ENCODE assay signal across 14 cellular contexts in the genomic region with DNA sequence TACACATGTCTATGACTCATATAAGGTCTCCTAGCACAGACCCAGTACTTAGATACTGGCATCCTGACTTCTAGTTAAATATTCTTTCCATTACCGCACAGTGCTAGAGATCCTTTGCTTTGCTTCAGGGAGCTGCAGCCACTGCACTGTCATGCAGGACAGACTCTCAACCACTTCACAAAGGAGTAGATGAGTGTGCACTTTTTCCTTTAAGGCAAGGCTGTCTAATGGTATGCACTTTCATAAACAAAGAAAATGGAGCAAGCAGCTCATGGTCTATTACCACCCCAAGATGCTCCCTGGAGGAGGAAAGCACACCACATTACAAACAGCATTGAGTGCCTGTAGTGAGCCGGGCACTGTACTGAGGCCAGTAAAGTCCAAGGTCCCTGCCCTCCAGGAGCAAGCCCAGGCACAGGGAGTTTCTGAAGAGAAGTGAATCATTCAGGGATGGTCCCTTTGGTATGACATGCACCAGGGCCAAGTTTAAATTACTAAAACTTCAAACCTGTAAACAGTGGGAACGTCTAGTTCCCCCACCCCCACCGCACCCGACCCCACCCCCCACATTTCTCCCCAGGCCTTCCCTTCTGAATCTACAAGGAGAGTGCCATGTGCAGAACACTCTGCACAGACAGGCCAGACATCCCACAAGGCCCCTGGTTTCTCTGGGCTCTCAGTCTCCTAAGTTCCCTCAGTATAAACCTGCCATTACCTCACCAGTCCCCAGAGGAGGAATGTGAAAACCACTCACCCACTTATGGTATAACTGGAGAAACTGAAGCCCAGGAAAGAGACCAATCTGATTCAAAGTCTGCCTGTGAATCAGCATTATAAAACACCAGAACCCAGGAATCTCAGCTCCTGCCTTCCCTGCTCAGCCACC.
DNase-seq lines count a peak whose midpoint lies in the region; ATAC-seq and TF ChIP-seq lines count a peak whose summit lies in the region.
"Had no signal": no experiment of that assay in that cellular context is flagged by ENCODE, and none has a peak within 500 bp of the region (broad histone marks: within the 10 kb centered on the region; RNA-seq: fewer than 3 reads in every experiment).

No MANE protein-coding gene starts in this region.

- WGBS in adrenal gland, 4 donors: 59 to 68% (median 64%) methylated on average over 2 to 5 of the region's 5 CpGs
- 55% methylated on average over 5 of the region's 5 CpGs for WGBS in suprapubic skin

- H3K4me1 ChIP-seq in adrenal gland (replicated peaks in 1 of 2): no peaks in the 10 kb centered on the region
- H3K4me1 ChIP-seq in suprapubic skin: peaks cover 33% of the 10 kb centered on the region
- H3K4me1 ChIP-seq: parathyroid adenoma had no signal

- no peaks in the 10 kb centered on the region for H3K27me3 ChIP-seq in adrenal gland
- no peaks in the 10 kb centered on the region for H3K27me3 ChIP-seq in suprapubic skin

- H3K36me3 ChIP-seq in adrenal gland (replicated peaks in 1 of 2): no peaks in the 10 kb centered on the region
- no peaks in the 10 kb centered on the region for H3K36me3 ChIP-seq in suprapubic skin

- intact Hi-C loops in adrenal gland (cut with DNase I): no loop called here

- TF ChIP-seq EP300 in suprapubic skin (IDR thresholded peaks at IDR 0.05): no peak

- no peak overlapping the region for H3K4me3 Mint-ChIP-seq in activated T-cell treated with anti-CD3 and anti-CD28 coated beads, Interleukin-2, amount 50 U/mL, for 72 hours
- H3K4me3 Mint-ChIP-seq: IgD-negative memory B cell, immature natural killer cell had no signal

- ATAC-seq in activated T-cell treated with anti-CD3 and anti-CD28 coated beads, Interleukin-2, amount 50 U/mL, for 72 hours (replicated peaks in 1 of 2): peak; percentile 61 to 69
- ATAC-seq in HG02610 (IDR thresholded peaks at IDR 0.05; ENCODE audit: unreplicated experiment): no peak

- peaks cover 12% of the 10 kb centered on the region for H3K4me1 Mint-ChIP-seq in activated T-cell treated with anti-CD3 and anti-CD28 coated beads, Interleukin-2, amount 50 U/mL, for 72 hours (ENCODE audit: low read depth)
- H3K4me1 Mint-ChIP-seq: IgD-negative memory B cell had no signal

- H3K4me3 ChIP-seq in adrenal gland (no peak overlapping the region), suprapubic skin (no peak overlapping the region)

- TF ChIP-seq POLR2A in adrenal gland (IDR thresholded peaks at IDR 0.05) (no peak), suprapubic skin (IDR thresholded peaks at IDR 0.05) (no peak)

- DNase-seq in activated T-cell treated with anti-CD3 and anti-CD28 coated beads, Interleukin-2, amount 50 U/mL, for 72 hours: no peak
- no peak for DNase-seq in activated T-cell treated with anti-CD3 and anti-CD28 coated beads for 4 hours
- peak in 5 of 7 donors; percentile 45 to 64 (median 56) for DNase-seq in adrenal gland
- DNase-seq in kidney tubule cell (ENCODE audit: low spot score): peak; percentile 72
- no peak for DNase-seq in suprapubic skin (ENCODE audit: low spot score in 2 of 2)
- DNase-seq in NCI-H146 (lab: John Stamatoyannopoulos, UW): no peak
- no peak for DNase-seq in HPDE6-E6E7 (ENCODE audit: extremely low spot score)
- DNase-seq: foreskin melanocyte, immature natural killer cell, NCI-H446 treated with DMSO at 0.1 percent for 48 hours had no signal

- H3K36me3 Mint-ChIP-seq in activated T-cell treated with anti-CD3 and anti-CD28 coated beads, Interleukin-2, amount 50 U/mL, for 72 hours (ENCODE audit: insufficient read depth in 2 of 2): peaks cover 12 to 14% of the 10 kb centered on the region in 2 donors

- H3K9me3 Mint-ChIP-seq in activated T-cell treated with anti-CD3 and anti-CD28 coated beads, Interleukin-2, amount 50 U/mL, for 72 hours: peaks cover 8 to 15% of the 10 kb centered on the region in 2 donors

- H3K9me3 ChIP-seq in adrenal gland (replicated peaks in 1 of 3) (no peaks in the 10 kb centered on the region), suprapubic skin (no peaks in the 10 kb centered on the region)

- H3K27ac Mint-ChIP-seq in activated T-cell treated with anti-CD3 and anti-CD28 coated beads, Interleukin-2, amount 50 U/mL, for 72 hours: no peak overlapping the region
- H3K27ac Mint-ChIP-seq: IgD-negative memory B cell, immature natural killer cell had no signal

- peak overlapping the region in 2 of 5 donors; percentile 38 to 53 for H3K27ac ChIP-seq in adrenal gland
- H3K27ac ChIP-seq in suprapubic skin: peak overlapping the region; percentile 85
- H3K27ac ChIP-seq: parathyroid adenoma, VCaP had no signal

- no peak for TF ChIP-seq CTCF in adrenal gland (IDR thresholded peaks at IDR 0.05)
- no peak for TF ChIP-seq CTCF in suprapubic skin (IDR thresholded peaks at IDR 0.05)

- H3K27me3 Mint-ChIP-seq in activated T-cell treated with anti-CD3 and anti-CD28 coated beads, Interleukin-2, amount 50 U/mL, for 72 hours (ENCODE audit: low read depth): peaks cover 5% of the 10 kb centered on the region

Comparison
In these comparisons a context has a peak if more than half of its experiments do, and no peak if none do; other contexts are left out.
1. DNase-seq: peak in adrenal gland (5 of 7) and kidney tubule cell (single experiment); none in activated T-cell treated with anti-CD3 and anti-CD28 coated beads, Interleukin-2, amount 50 U/mL, for 72 hours (0 of 2), activated T-cell treated with anti-CD3 and anti-CD28 coated beads for 4 hours (single experiment), suprapubic skin (0 of 2), NCI-H146 (single experiment) and HPDE6-E6E7 (single experiment).